In genomic region chr11:68373810-68374501, GRCh38 we compare ENCODE assay signal across 9 cellular contexts.
DNase-seq lines count a peak whose midpoint lies in the region; ATAC-seq and TF ChIP-seq lines count a peak whose summit lies in the region.
"Had no signal": no experiment of that assay in that cellular context is flagged by ENCODE, and none has a peak within 500 bp of the region (broad histone marks: within the 10 kb centered on the region; RNA-seq: fewer than 3 reads in every experiment).

No MANE protein-coding gene starts in this region.

- POLR2A ChIA-PET in WTC11 (lab: Charles Lee), result interaction anchor here (0.5 to 0.7 kb wide), 2 partner anchors 8 to 535 kb away, joined by 4 to 6 read pairs; no protein-coding TSS in a partner anchor

- H3K27me3 ChIP-seq in DOHH2 (ENCODE audit: control insufficient read depth, low read length) (no peaks in the 10 kb centered on the region), left ventricle myocardium inferior (ENCODE audit: low read depth) (no peaks in the 10 kb centered on the region), MG63 (no peaks in the 10 kb centered on the region)

- no peaks in the 10 kb centered on the region for H3K4me1 Mint-ChIP-seq in WTC11

- H3K36me3 ChIP-seq in DOHH2 (ENCODE audit: control insufficient read depth, low read length) (no peaks in the 10 kb centered on the region), left ventricle myocardium inferior (peaks cover 5% of the 10 kb centered on the region), MG63 (no peaks in the 10 kb centered on the region)

- peaks cover 6% of the 10 kb centered on the region for H3K9me3 Mint-ChIP-seq in WTC11

- H3K27ac Mint-ChIP-seq in WTC11, result peak overlapping the region; percentile 11; the same call in 1 of the 2 replicates

- no peaks in the 10 kb centered on the region for H3K9me3 ChIP-seq in DOHH2 (ENCODE audit: control insufficient read depth, insufficient read depth, low read length)
- no peaks in the 10 kb centered on the region for H3K9me3 ChIP-seq in left ventricle myocardium inferior (replicated peaks)
- no peaks in the 10 kb centered on the region for H3K9me3 ChIP-seq in MG63

- no peak overlapping the region for H3K4me3 Mint-ChIP-seq in WTC11

- H3K79me2 ChIP-seq in DOHH2 (ENCODE audit: control insufficient read depth, low read length), result no peaks in the 10 kb centered on the region

- H3K9me2 ChIP-seq in DOHH2 (replicated peaks; ENCODE audit: control insufficient read depth, low read length), result no peaks in the 10 kb centered on the region

- CTCF ChIA-PET in WTC11 (lab: Charles Lee), result interaction anchor here (0.6 to 1.6 kb wide), 6 partner anchors 46 to 180 kb away, joined by 3 to 4 read pairs (median 3); no protein-coding TSS in a partner anchor

- no peaks in the 10 kb centered on the region for H3K27me3 Mint-ChIP-seq in WTC11 (ENCODE audit: low read depth)

- H3F3A ChIP-seq in DOHH2 (ENCODE audit: control insufficient read depth, insufficient read depth), result peaks cover 3% of the 10 kb centered on the region

- 0 out of 2 replicates have a peak overlapping the region, but pooled peaks have one; percentile 7 for H3K4me3 ChIP-seq in DOHH2 (ENCODE audit: low read length)
- H3K4me3 ChIP-seq in left ventricle myocardium inferior, result peak overlapping the region; percentile 34
- no peak overlapping the region for H3K4me3 ChIP-seq in MG63
- H3K4me3 ChIP-seq: GM12878 had no signal

- peak overlapping the region; percentile 26 for H3K4me2 ChIP-seq in DOHH2 (ENCODE audit: low read length)

- TF ChIP-seq CTCF in DOHH2 (IDR thresholded peaks at IDR 0.05; ENCODE audit: low read depth, low read length, poor library complexity, severe bottlenecking) (no peak), WTC11 (IDR thresholded peaks at IDR 0.05) (no peak), left ventricle myocardium inferior (IDR thresholded peaks at IDR 0.05; ENCODE audit: borderline replicate concordance) (no peak)

- peaks cover 16% of the 10 kb centered on the region for H3K36me3 Mint-ChIP-seq in WTC11

- no peak for DNase-seq in WTC11 (ENCODE audit: low spot score)
- DNase-seq in left ventricle myocardium inferior, result peak; percentile 72
- DNase-seq in sciatic nerve (ENCODE audit: low spot score), result no peak
- no peak for DNase-seq in activated gamma-delta T cell treated with Interleukin-2 at 50 U/mL for 16 hours
- no peak for DNase-seq in DMS153 (lab: John Stamatoyannopoulos, UW)
- DNase-seq in MG63, result no peak

- ATAC-seq in WTC11, result no peak
- peak; percentile 63 for ATAC-seq in sciatic nerve
- ATAC-seq in activated CD4-positive, CD25-positive, alpha-beta regulatory T cell treated with anti-CD3 and anti-CD28 coated beads, Interleukin-2, amount 50 U/mL, for 24 hours, result no peak
- ATAC-seq: GM12878 had no signal

- intact Hi-C loops in left ventricle myocardium inferior (cut with micrococcal nuclease), result no loop called here
- intact Hi-C loops in sciatic nerve (cut with DNase I), result loop anchor here (5.0 kb wide), 1 partner anchor 62 kb away; the partner anchor contains the start of gene LRP5

- H3K27ac ChIP-seq in DOHH2 (ENCODE audit: low read depth, low read length) (no peak overlapping the region), left ventricle myocardium inferior (replicated peaks) (peak overlapping the region; percentile 95)

- no peaks in the 10 kb centered on the region for H4K20me1 ChIP-seq in DOHH2 (ENCODE audit: control insufficient read depth, insufficient read depth, low read depth, low read length)

- H3K4me1 ChIP-seq in DOHH2 (ENCODE audit: control insufficient read depth, low read length) (peaks cover 49% of the 10 kb centered on the region), left ventricle myocardium inferior (peaks cover 98% of the 10 kb centered on the region)

TF ChIP-seq in WTC11, 78 proteins besides CTCF, POLR2A, EP300 and RAD21:
- TF ChIP-seq IRF2 (CRISPR knock-in tag; IDR thresholded peaks at IDR 0.05; ENCODE audit: borderline replicate concordance, low read depth) (no peak), NFYB (CRISPR knock-in tag; conservative IDR thresholded peaks at IDR 0.05; ENCODE audit: low read depth) (no peak), FOXP1 (CRISPR knock-in tag; IDR thresholded peaks at IDR 0.05; ENCODE audit: borderline replicate concordance) (no peak), SMAD4 (CRISPR knock-in tag; IDR thresholded peaks at IDR 0.05) (no peak), NFE2L1 (CRISPR knock-in tag; IDR thresholded peaks at IDR 0.05) (no peak), ZNF512 (CRISPR knock-in tag; IDR thresholded peaks at IDR 0.05; ENCODE audit: borderline replicate concordance) (no peak), HMGA2 (CRISPR knock-in tag; IDR thresholded peaks at IDR 0.05) (no peak), ZNF263 (CRISPR knock-in tag; IDR thresholded peaks at IDR 0.05; ENCODE audit: low read depth) (no peak), EMX1 (CRISPR knock-in tag; IDR thresholded peaks at IDR 0.05) (no peak), TCF7 (CRISPR knock-in tag; IDR thresholded peaks at IDR 0.05; ENCODE audit: low read depth) (no peak), TEAD1 (CRISPR knock-in tag; IDR thresholded peaks at IDR 0.05) (no peak)
- TF ChIP-seq, protein P1, sequence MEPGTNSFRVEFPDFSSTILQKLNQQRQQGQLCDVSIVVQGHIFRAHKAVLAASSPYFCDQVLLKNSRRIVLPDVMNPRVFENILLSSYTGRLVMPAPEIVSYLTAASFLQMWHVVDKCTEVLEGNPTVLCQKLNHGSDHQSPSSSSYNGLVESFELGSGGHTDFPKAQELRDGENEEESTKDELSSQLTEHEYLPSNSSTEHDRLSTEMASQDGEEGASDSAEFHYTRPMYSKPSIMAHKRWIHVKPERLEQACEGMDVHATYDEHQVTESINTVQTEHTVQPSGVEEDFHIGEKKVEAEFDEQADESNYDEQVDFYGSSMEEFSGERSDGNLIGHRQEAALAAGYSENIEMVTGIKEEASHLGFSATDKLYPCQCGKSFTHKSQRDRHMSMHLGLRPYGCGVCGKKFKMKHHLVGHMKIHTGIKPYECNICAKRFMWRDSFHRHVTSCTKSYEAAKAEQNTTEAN (CRISPR knock-in tag; IDR thresholded peaks at IDR 0.05), result no peak
- TF ChIP-seq, protein P2, sequence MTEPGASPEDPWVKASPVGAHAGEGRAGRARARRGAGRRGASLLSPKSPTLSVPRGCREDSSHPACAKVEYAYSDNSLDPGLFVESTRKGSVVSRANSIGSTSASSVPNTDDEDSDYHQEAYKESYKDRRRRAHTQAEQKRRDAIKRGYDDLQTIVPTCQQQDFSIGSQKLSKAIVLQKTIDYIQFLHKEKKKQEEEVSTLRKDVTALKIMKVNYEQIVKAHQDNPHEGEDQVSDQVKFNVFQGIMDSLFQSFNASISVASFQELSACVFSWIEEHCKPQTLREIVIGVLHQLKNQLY (CRISPR knock-in tag; IDR thresholded peaks at IDR 0.05), result no peak
